Comparison of ENCODE assay signal across 24 cellular contexts in genomic region chr3:113795693-113796092, GRCh38. TPM values are rescaled to one million over a fixed set of nuclear protein-coding genes. Genes with fewer than 3 reads are reported as not detected.
DNase-seq lines count a peak whose midpoint lies in the region; ATAC-seq, FAIRE-seq and TF ChIP-seq lines count a peak whose summit lies in the region.
"Had no signal": no experiment of that assay in that cellular context is flagged by ENCODE, and none has a peak within 500 bp of the region (broad histone marks: within the 10 kb centered on the region; RNA-seq: fewer than 3 reads in every experiment).

No MANE protein-coding gene starts in this region.

- no peaks in the 10 kb centered on the region for H3K4me1 ChIP-seq in PC-3 (ENCODE audit: insufficient read depth, low read length)

- peak; percentile 79 for FAIRE-seq in frontal cortex (lab: Jason Lieb, UNC)
- FAIRE-seq: GM12892, GM19239, H1 had no signal

- H3K4me3 Mint-ChIP-seq in stimulated activated memory B cell treated with anti-CD40 and anti-IgM and Interleukin-4, amounts not matched to agents 10 μg/mL and 1 μg/mL and 100 μg/mL, for 72 hours: no peak overlapping the region

- H3K27ac Mint-ChIP-seq in stimulated activated memory B cell treated with anti-CD40 and anti-IgM and Interleukin-4, amounts not matched to agents 10 μg/mL and 1 μg/mL and 100 μg/mL, for 72 hours: no peak overlapping the region

- no peaks in the 10 kb centered on the region for H3K27me3 ChIP-seq in PC-3 (ENCODE audit: low read length)
- H3K27me3 ChIP-seq in brain microvascular endothelial cell (replicated peaks): no peaks in the 10 kb centered on the region
- H3K27me3 ChIP-seq: MG63 had no signal

- H3F3A ChIP-seq in PC-3 (ENCODE audit: low read length, unreplicated experiment): no peaks in the 10 kb centered on the region

- TF ChIP-seq CTCF in PC-3 (conservative IDR thresholded peaks at IDR 0.05; ENCODE audit: low read depth, low read length): 0 out of 2 replicates have a peak, but pooled peaks have one; percentile 12
- TF ChIP-seq CTCF in brain microvascular endothelial cell (IDR thresholded peaks at IDR 0.05; ENCODE audit: low read depth, low read length, missing control alignments): peak; percentile 7

- no peak for ATAC-seq in PC-3
- ATAC-seq in stimulated activated memory B cell treated with anti-CD40 and anti-IgM and Interleukin-4, amounts not matched to agents 10 μg/mL and 1 μg/mL and 100 μg/mL, for 72 hours: no peak
- ATAC-seq: Panc1 had no signal

- no peak overlapping the region for H3K9ac ChIP-seq in PC-3 (ENCODE audit: low read length)

- CTCF ChIA-PET in PC-3 (lab: Charles Lee): no interaction called here

- no peak overlapping the region for H2AFZ ChIP-seq in PC-3 (ENCODE audit: low read length)

- no peaks in the 10 kb centered on the region for H3K4me1 Mint-ChIP-seq in stimulated activated memory B cell treated with anti-CD40 and anti-IgM and Interleukin-4, amounts not matched to agents 10 μg/mL and 1 μg/mL and 100 μg/mL, for 72 hours

- no TSS peak for BruUV-seq in PC-3 (replicated peaks; lab: Mats Ljungman, UMichigan)

- DNase-seq in PC-3 (no peak), brain microvascular endothelial cell (no peak), frontal cortex (ENCODE audit: low spot score in 2 of 2) (no peak), caudate nucleus (lab: John Stamatoyannopoulos, UW) (no peak)
- no peak for DNase-seq in activated CD4-positive, alpha-beta T cell treated with anti-CD3 and anti-CD28 coated beads for 1 hour
- no peak for DNase-seq in activated T-cell treated with anti-CD3 and anti-CD28 coated beads, Interleukin-2, amount 50 U/mL, for 48 hours
- DNase-seq: ACHN, Calu3, DMS79 treated with DMSO at 0.1 percent for 48 hours, HCEC 1CT, KG1, MG63, NCI-H1105 treated with DMSO at 0.1 percent for 48 hours, NCI-H146, NCI-H1930, NCI-H2107, NCI-H524, NCI-H748 treated with DMSO at 0.1 percent for 48 hours, SHP77 treated with DMSO at 0.1 percent for 48 hours had no signal

- no peaks in the 10 kb centered on the region for H3K9me3 Mint-ChIP-seq in stimulated activated memory B cell treated with anti-CD40 and anti-IgM and Interleukin-4, amounts not matched to agents 10 μg/mL and 1 μg/mL and 100 μg/mL, for 72 hours

- POLR2A ChIA-PET in PC-3 (lab: Charles Lee; ENCODE audit: unreplicated experiment): no interaction called here

- H4K20me1 ChIP-seq in PC-3 (ENCODE audit: low read length): no peaks in the 10 kb centered on the region

- H3K36me3 ChIP-seq in PC-3 (ENCODE audit: low read depth, low read length): peaks cover 16% of the 10 kb centered on the region
- peaks cover 11% of the 10 kb centered on the region for H3K36me3 ChIP-seq in brain microvascular endothelial cell (replicated peaks)

- no peak overlapping the region for H3K4me2 ChIP-seq in PC-3 (ENCODE audit: low read length)

- no peaks in the 10 kb centered on the region for H3K9me3 ChIP-seq in PC-3 (ENCODE audit: low read length)
- H3K9me3 ChIP-seq: MG63 had no signal

- peaks cover 47% of the 10 kb centered on the region for H3K36me3 Mint-ChIP-seq in stimulated activated memory B cell treated with anti-CD40 and anti-IgM and Interleukin-4, amounts not matched to agents 10 μg/mL and 1 μg/mL and 100 μg/mL, for 72 hours

- intact Hi-C loops in PC-3 (cut with micrococcal nuclease): loop anchor here (2.0 kb wide), 1 partner anchor 59 kb away; no protein-coding TSS in a partner anchor

- in situ Hi-C loops in brain microvascular endothelial cell (cut with HindIII; ENCODE audit: low pct_ligation_motif_present, low sequenced_read_pairs): no loop called here

- H3K27ac ChIP-seq in PC-3 (ENCODE audit: low read length) (no peak overlapping the region), brain microvascular endothelial cell (no peak overlapping the region), caudate nucleus (ENCODE audit: low read depth, low read length) (no peak overlapping the region)

- no peaks in the 10 kb centered on the region for H3K9me2 ChIP-seq in PC-3 (replicated peaks; ENCODE audit: low read length)

- no peaks in the 10 kb centered on the region for H3K27me3 Mint-ChIP-seq in stimulated activated memory B cell treated with anti-CD40 and anti-IgM and Interleukin-4, amounts not matched to agents 10 μg/mL and 1 μg/mL and 100 μg/mL, for 72 hours

- H3K4me3 ChIP-seq in PC-3 (ENCODE audit: low read length) (no peak overlapping the region), brain microvascular endothelial cell (ENCODE audit: low read depth, low read length) (no peak overlapping the region)
- H3K4me3 ChIP-seq: MG63 had no signal

- no peaks in the 10 kb centered on the region for H3K79me2 ChIP-seq in PC-3 (ENCODE audit: low read length)

RNA-seq across cellular contexts. Expression of gene GRAMD1C, which starts 42.9 kb away (rescaled TPM):
- total RNA-seq in PC-3 (2014; rRNA removed): 2.8 and 4.5 TPM in 2 replicates
- total RNA-seq in frontal cortex: 5.3 TPM

RNA-seq across cellular contexts. Expression of gene ATP6V1A, which starts 48.9 kb away (rescaled TPM):
- total RNA-seq in PC-3 (2014; rRNA removed) (40.3 and 43.8 TPM in 2 replicates), frontal cortex (257 TPM)

RNA-seq across cellular contexts. Expression of gene NAA50, which starts 49.6 kb away (rescaled TPM):
- total RNA-seq in PC-3 (2014; rRNA removed): 859 and 989 TPM in 2 replicates
- total RNA-seq in frontal cortex: 60.7 TPM

Comparison
In these comparisons a context has a peak if more than half of its experiments do, and no peak if none do; other contexts are left out.
1. RNA of gene NAA50, which starts 49.6 kb away (total RNA-seq): 859 to 989 TPM in PC-3; 60.7 TPM in frontal cortex (single experiment); every median in the first group is over 10 times any median in the second.